In genomic region chr7:73705551-73705920, GRCh38 we compare ENCODE assay signal across 24 cellular contexts. TPM values are rescaled to one million over a fixed set of nuclear protein-coding genes. Genes with fewer than 3 reads are reported as not detected.
A peak's percentile ranks its signal among the peaks of the same experiment; 100 is the strongest.
DNase-seq lines count a peak whose midpoint lies in the region; ATAC-seq and TF ChIP-seq lines count a peak whose summit lies in the region.
"Had no signal": no experiment of that assay in that cellular context is flagged by ENCODE, and none has a peak within 500 bp of the region (broad histone marks: within the 10 kb centered on the region; RNA-seq: fewer than 3 reads in every experiment).

No MANE protein-coding gene starts in this region.

- no peaks in the 10 kb centered on the region for H3K27me3 Mint-ChIP-seq in T-helper 17 cell
- no peaks in the 10 kb centered on the region for H3K27me3 Mint-ChIP-seq in Caco-2 (ENCODE audit: insufficient read depth, unreplicated experiment)

- H3K27ac Mint-ChIP-seq in T-helper 17 cell (peak overlapping the region; percentile 66), Caco-2 (ENCODE audit: unreplicated experiment) (no peak overlapping the region)
- H3K27ac Mint-ChIP-seq: B cell; natural killer cell; stimulated activated memory B cell treated with anti-CD40 and anti-IgM and Interleukin-4, amounts not matched to agents 10 μg/mL and 1 μg/mL and 100 μg/mL, for 72 hours; T-helper 2 cell treated with Interferon-gamma antibody and Interleukin-4, amounts not matched to agents 5 μg/mL and 100 μg/mL, for 36 hours; WTC11 had no signal

- no peak overlapping the region for H3K27ac ChIP-seq in HEK293 (ENCODE audit: extremely low read depth, low read depth, low read length)
- H3K27ac ChIP-seq in epithelial cell of prostate = peak overlapping the region; percentile 57
- peak overlapping the region; percentile 57 to 58 for H3K27ac ChIP-seq in tibial artery
- H3K27ac ChIP-seq: KMS-11, SJCRH30, thyroid gland had no signal

- H3K4me1 ChIP-seq in HEK293 (ENCODE audit: control insufficient read depth, insufficient read depth, low read length) = no peaks in the 10 kb centered on the region
- peaks cover 0 to 36% (median 24%) of the 10 kb centered on the region in 4 donors for H3K4me1 ChIP-seq in tibial artery
- no peaks in the 10 kb centered on the region for H3K4me1 ChIP-seq in Caco-2
- H3K4me1 ChIP-seq: SJCRH30, thyroid gland had no signal

- H3K9me3 Mint-ChIP-seq in Caco-2 (ENCODE audit: unreplicated experiment) = no peaks in the 10 kb centered on the region
- H3K9me3 Mint-ChIP-seq: natural killer cell; stimulated activated memory B cell treated with anti-CD40 and anti-IgM and Interleukin-4, amounts not matched to agents 10 μg/mL and 1 μg/mL and 100 μg/mL, for 72 hours; T-helper 2 cell treated with Interferon-gamma antibody and Interleukin-4, amounts not matched to agents 5 μg/mL and 100 μg/mL, for 36 hours; WTC11 had no signal

- H3K4me3 ChIP-seq in HEK293 (ENCODE audit: low read depth, low read length) (no peak overlapping the region), tibial artery (no peak overlapping the region), Caco-2 (ENCODE audit: low read depth, low read length) (no peak overlapping the region)
- H3K4me3 ChIP-seq: sigmoid colon, SJCRH30, thyroid gland had no signal

- POLR2A ChIA-PET in HEK293 (lab: Yijun Ruan, JAX) (no interaction called here), Caco-2 (lab: Charles Lee) (no interaction called here)

- TF ChIP-seq CTCF in HEK293 (tag by site-specific recombination; IDR thresholded peaks at IDR 0.05) (no peak), tibial artery (IDR thresholded peaks at IDR 0.05) (no peak), Caco-2 (IDR thresholded peaks at IDR 0.05; ENCODE audit: insufficient read depth in 1 of 2, low read depth in 1 of 2, low read length in 1 of 2, severe bottlenecking in 1 of 2, unreplicated experiment in 1 of 2) (no peak)

- no TSS peak for BruUV-seq in Caco-2 (replicated peaks; lab: Mats Ljungman, UMichigan)

- H3K9me3 ChIP-seq in HEK293 (ENCODE audit: control insufficient read depth, insufficient read depth, low read depth, low read length) = no peaks in the 10 kb centered on the region
- H3K9me3 ChIP-seq in T-helper 17 cell (ENCODE audit: control insufficient read depth, low read length, poor library complexity, severe bottlenecking) = no peaks in the 10 kb centered on the region
- no peaks in the 10 kb centered on the region for H3K9me3 ChIP-seq in tibial artery
- no peaks in the 10 kb centered on the region for H3K9me3 ChIP-seq in Caco-2
- H3K9me3 ChIP-seq: sigmoid colon, SJCRH30, thyroid gland had no signal

- no peak for ATAC-seq in T-helper 17 cell
- ATAC-seq: natural killer cell; stimulated activated memory B cell treated with anti-CD40 and anti-IgM and Interleukin-4, amounts not matched to agents 10 μg/mL and 1 μg/mL and 100 μg/mL, for 72 hours; WTC11 had no signal

- DNase-seq in T-helper 17 cell (no peak), epithelial cell of prostate (ENCODE audit: low read depth, low spot score) (no peak), tibial artery (no peak), Caco-2 (no peak), NCI-H146 treated with DMSO at 0.1 percent for 48 hours (lab: John Stamatoyannopoulos, UW; ENCODE audit: unreplicated experiment) (no peak), anterior cingulate cortex (lab: John Stamatoyannopoulos, UW) (no peak)
- DNase-seq: activated CD4-positive, alpha-beta T cell treated with anti-CD3 and anti-CD28 coated beads, Interleukin-2, amount 50 U/mL, for 48 hours; activated naive CD4-positive, alpha-beta T cell; activated T-cell treated with anti-CD3 and anti-CD28 coated beads for 4 hours; cerebellar nuclear complex; effector CD8-positive, alpha-beta T cell; mesendoderm; MV-4-11; natural killer cell; NCI-H1930; sigmoid colon; SJCRH30; thyroid gland had no signal

- H3K27me3 ChIP-seq in tibial artery (no peaks in the 10 kb centered on the region), Caco-2 (replicated peaks; ENCODE audit: control insufficient read depth, insufficient read depth, low read length) (no peaks in the 10 kb centered on the region)
- H3K27me3 ChIP-seq: sigmoid colon, SJCRH30, thyroid gland had no signal

- intact Hi-C loops in tibial artery (cut with DNase I; ENCODE audit: low total_unique reads) (no loop called here), Caco-2 (cut with micrococcal nuclease; ENCODE audit: unreplicated experiment) (no loop called here)

- H3K4me3 Mint-ChIP-seq in T-helper 17 cell = no peak overlapping the region
- no peak overlapping the region for H3K4me3 Mint-ChIP-seq in Caco-2 (ENCODE audit: unreplicated experiment)
- H3K4me3 Mint-ChIP-seq: B cell; natural killer cell; stimulated activated memory B cell treated with anti-CD40 and anti-IgM and Interleukin-4, amounts not matched to agents 10 μg/mL and 1 μg/mL and 100 μg/mL, for 72 hours; T-helper 2 cell treated with Interferon-gamma antibody and Interleukin-4, amounts not matched to agents 5 μg/mL and 100 μg/mL, for 36 hours; WTC11 had no signal

- peaks cover 0 to 33% of the 10 kb centered on the region in 2 experiments; a peak in 2 of 3 replicates for H3K36me3 ChIP-seq in HEK293 (ENCODE audit: control insufficient read depth in 2 of 2, insufficient read depth in 1 of 2, low read length in 2 of 2)
- peaks cover 0 to 38% (median 8%) of the 10 kb centered on the region in 3 donors for H3K36me3 ChIP-seq in tibial artery
- peaks cover 1% of the 10 kb centered on the region; the same call in 1 of the 2 replicates for H3K36me3 ChIP-seq in Caco-2 (ENCODE audit: control insufficient read depth, insufficient read depth, low read length)
- H3K36me3 ChIP-seq: thyroid gland had no signal

- H3K4me1 Mint-ChIP-seq in T-helper 17 cell (peaks cover 17% of the 10 kb centered on the region), Caco-2 (ENCODE audit: low read depth, unreplicated experiment) (no peaks in the 10 kb centered on the region)

- CTCF ChIA-PET in HEK293 (lab: Yijun Ruan, JAX) (interaction anchor here (0.6 to 0.7 kb wide), 2 partner anchors 88 to 200 kb away, joined by 3 to 5 read pairs; no protein-coding TSS in a partner anchor), Caco-2 (lab: Charles Lee) (no interaction called here)

- H3K36me3 Mint-ChIP-seq in T-helper 17 cell (ENCODE audit: low read depth) = no peaks in the 10 kb centered on the region
- H3K36me3 Mint-ChIP-seq in Caco-2 (ENCODE audit: insufficient read depth, unreplicated experiment) = peaks cover 64% of the 10 kb centered on the region
- H3K36me3 Mint-ChIP-seq: natural killer cell had no signal

TF ChIP-seq in HEK293, 187 proteins besides CTCF, POLR2A, EP300 and RAD21 (continues in another document):
- TF ChIP-seq ZNF548 (tag by site-specific recombination; IDR thresholded peaks at IDR 0.05) = no peak
- no peak for TF ChIP-seq SP3 (tag by site-specific recombination; IDR thresholded peaks at IDR 0.05)
- TF ChIP-seq ZNF624 (tag by site-specific recombination; IDR thresholded peaks at IDR 0.05) = no peak
- no peak for TF ChIP-seq ZNF664 (tag by site-specific recombination; IDR thresholded peaks at IDR 0.05)
- no peak for TF ChIP-seq IKZF3 (tag by site-specific recombination; IDR thresholded peaks at IDR 0.05)
- TF ChIP-seq ZBTB7A (tag by site-specific recombination; IDR thresholded peaks at IDR 0.05; ENCODE audit: low read depth) = no peak
- no peak for TF ChIP-seq ZNF302 (tag by site-specific recombination; IDR thresholded peaks at IDR 0.05; ENCODE audit: low read depth)
- TF ChIP-seq GLIS1 (tag by site-specific recombination; IDR thresholded peaks at IDR 0.05) = peak; percentile 6; the same call in 1 of the 2 replicates
- no peak for TF ChIP-seq WT1 (tag by site-specific recombination; IDR thresholded peaks at IDR 0.05)
- no peak for TF ChIP-seq ZSCAN5A (tag by site-specific recombination; IDR thresholded peaks at IDR 0.05)
- no peak for TF ChIP-seq ZNF658 (tag by site-specific recombination; IDR thresholded peaks at IDR 0.05)
- TF ChIP-seq ZNF610 (tag by site-specific recombination; IDR thresholded peaks at IDR 0.05; ENCODE audit: borderline replicate concordance) = no peak
- TF ChIP-seq ZNF354C (tag by site-specific recombination; IDR thresholded peaks at IDR 0.05; ENCODE audit: borderline replicate concordance, low read depth) = no peak
- TF ChIP-seq ZNF596 (tag by site-specific recombination; IDR thresholded peaks at IDR 0.05) = no peak
- no peak for TF ChIP-seq ZNF501 (tag by site-specific recombination; IDR thresholded peaks at IDR 0.05)
- TF ChIP-seq ZNF76 (tag by site-specific recombination; IDR thresholded peaks at IDR 0.05; ENCODE audit: borderline replicate concordance, low read depth) = no peak
- TF ChIP-seq ZNF416 (tag by site-specific recombination; IDR thresholded peaks at IDR 0.05) = no peak
- TF ChIP-seq ELK4 (IDR thresholded peaks at IDR 0.05; ENCODE audit: borderline replicate concordance, low read depth, low read length) = no peak
- no peak for TF ChIP-seq ZNF157 (tag by site-specific recombination; IDR thresholded peaks at IDR 0.05)
- TF ChIP-seq ZNF114 (tag by site-specific recombination; IDR thresholded peaks at IDR 0.05) = no peak

RNA-seq across cellular contexts. Expression of gene STX1A, which starts 13.9 kb away (rescaled TPM):
- 10 to 100 TPM; 18.4 to 21.2 TPM for total RNA-seq in T-helper 17 cell
- 26.4 and 28.6 TPM in 2 replicates for total RNA-seq in Caco-2 (2022)

RNA-seq across cellular contexts. Expression of gene BUD23, which starts 22.1 kb away (rescaled TPM):
- total RNA-seq in T-helper 17 cell (10 to 100 TPM; 96.0 to 98.0 TPM), Caco-2 (2022) (138 and 144 TPM in 2 replicates)

RNA-seq across cellular contexts. Expression of gene DNAJC30, which starts 22.3 kb away (rescaled TPM):
- 10 to 100 TPM; 10.6 to 11.5 TPM for total RNA-seq in T-helper 17 cell
- total RNA-seq in Caco-2 (2022) = 15.5 and 15.9 TPM in 2 replicates

RNA-seq across cellular contexts. Expression of gene ABHD11, which starts 33.1 kb away (rescaled TPM):
- total RNA-seq in T-helper 17 cell = 10 to 100 TPM; 14.0 to 15.1 TPM
- total RNA-seq in Caco-2 (2022) = 38.9 and 47.2 TPM in 2 replicates

RNA-seq across cellular contexts. Expression of gene VPS37D, which starts 37.9 kb away (rescaled TPM):
- total RNA-seq in T-helper 17 cell = under 1 TPM in 1 of 2 donors, not detected in 1; 0.76 TPM
- total RNA-seq in Caco-2 (2022) = 1.9 and 2.7 TPM in 2 replicates
